ENCODE assay signal across 1 cellular context in the genomic region with DNA sequence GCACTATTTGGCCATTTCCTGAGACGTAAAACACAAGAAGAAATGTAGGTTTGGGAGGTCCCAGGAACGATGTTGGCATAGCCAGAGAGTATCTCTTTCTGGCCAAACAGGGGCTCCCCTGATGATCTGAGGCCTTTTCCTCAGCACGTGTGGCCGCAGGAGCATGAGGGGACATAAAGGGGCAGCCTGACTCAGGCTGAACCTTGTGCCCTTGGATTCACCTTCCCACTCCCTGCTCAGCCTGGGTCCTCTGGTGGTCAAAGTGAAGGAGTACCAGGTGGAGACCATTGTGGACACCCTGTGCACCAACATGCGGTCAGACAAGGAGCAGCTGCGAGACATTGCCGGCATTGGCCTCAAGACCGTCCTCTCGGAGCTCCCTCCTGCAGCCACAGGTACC.
TF ChIP-seq lines count a peak whose summit lies in the region.

No MANE protein-coding gene starts in this region.

TF ChIP-seq in A549, 52 proteins besides CTCF, POLR2A, EP300 and RAD21 (continued from another document):
- TF ChIP-seq, protein P1, sequence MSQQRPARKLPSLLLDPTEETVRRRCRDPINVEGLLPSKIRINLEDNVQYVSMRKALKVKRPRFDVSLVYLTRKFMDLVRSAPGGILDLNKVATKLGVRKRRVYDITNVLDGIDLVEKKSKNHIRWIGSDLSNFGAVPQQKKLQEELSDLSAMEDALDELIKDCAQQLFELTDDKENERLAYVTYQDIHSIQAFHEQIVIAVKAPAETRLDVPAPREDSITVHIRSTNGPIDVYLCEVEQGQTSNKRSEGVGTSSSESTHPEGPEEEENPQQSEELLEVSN (IDR thresholded peaks at IDR 0.05; ENCODE audit: borderline replicate concordance, low read depth), result no peak
